8 cellular contexts compared by ENCODE assay signal in genomic region chr14:63045612-63046320, GRCh38. TPM values are rescaled to one million over a fixed set of nuclear protein-coding genes. Genes with fewer than 3 reads are reported as not detected.
DNase-seq lines count a peak whose midpoint lies in the region; ATAC-seq and TF ChIP-seq lines count a peak whose summit lies in the region.

No MANE protein-coding gene starts in this region.

- H3K9ac ChIP-seq in SK-N-MC (ENCODE audit: insufficient read length), result no peak overlapping the region

- DNase-seq in Ammon's horn (ENCODE audit: low spot score), result peak; percentile 31
- no peak for DNase-seq in SK-N-MC (ENCODE audit: low read depth, low spot score)
- no peak for DNase-seq in left ventricle myocardium inferior
- no peak for DNase-seq in cortex of kidney (lab: John Stamatoyannopoulos, UW)
- DNase-seq in stimulated activated naive CD4-positive, alpha-beta T cell treated with Interleukin-2 at 50 U/mL for 16 hours (lab: John Stamatoyannopoulos, UW), result no peak

- H3K9me3 ChIP-seq in SK-N-MC (ENCODE audit: low read depth, low read length), result no peaks in the 10 kb centered on the region
- H3K9me3 ChIP-seq in left ventricle myocardium inferior (replicated peaks), result no peaks in the 10 kb centered on the region

- ATAC-seq in HG03442 (IDR thresholded peaks at IDR 0.05; ENCODE audit: unreplicated experiment) (peak; percentile 26), HG02623 (IDR thresholded peaks at IDR 0.05; ENCODE audit: unreplicated experiment) (no peak)

- intact Hi-C loops in left ventricle myocardium inferior (cut with micrococcal nuclease), result no loop called here

- no peak overlapping the region for H3K27ac ChIP-seq in SK-N-MC
- H3K27ac ChIP-seq in left ventricle myocardium inferior (replicated peaks), result no peak overlapping the region
- H3K27ac ChIP-seq in skin epidermis, result no peak overlapping the region

- TF ChIP-seq CTCF in left ventricle myocardium inferior (IDR thresholded peaks at IDR 0.05; ENCODE audit: borderline replicate concordance), result no peak

- peaks cover 98% of the 10 kb centered on the region for H3K27me3 ChIP-seq in left ventricle myocardium inferior (ENCODE audit: low read depth)

- H3K4me3 ChIP-seq in SK-N-MC, result peak overlapping the region; percentile 76
- H3K4me3 ChIP-seq in left ventricle myocardium inferior, result peak overlapping the region; percentile 53
- H3K4me3 ChIP-seq in skin epidermis, result peak overlapping the region in 4 of 7 experiments; percentile 1 to 35 (median 22)

- H3K36me3 ChIP-seq in SK-N-MC (ENCODE audit: insufficient read depth, low read length) (no peaks in the 10 kb centered on the region), left ventricle myocardium inferior (no peaks in the 10 kb centered on the region)

- H3K4me1 ChIP-seq in left ventricle myocardium inferior, result peaks cover 15% of the 10 kb centered on the region

RNA-seq across cellular contexts. Expression of gene KCNH5, which starts 0.5 kb away (rescaled TPM):
- not detected for total RNA-seq in left ventricle myocardium inferior

Comparison
In these comparisons a context has a peak if more than half of its experiments do, and no peak if none do; other contexts are left out.
1. H3K4me3 ChIP-seq: peak in every context shown above with its lines; median percentile 76 in SK-N-MC; 53 in left ventricle myocardium inferior; 22 in skin epidermis.